ENCODE assay signal across 27 cellular contexts in genomic region chr5:61186634-61187033, GRCh38.
"Had no signal": no experiment of that assay in that cellular context is flagged by ENCODE, and none has a peak within 500 bp of the region (broad histone marks: within the 10 kb centered on the region; RNA-seq: fewer than 3 reads in every experiment).

No MANE protein-coding gene starts in this region.

- H3K4me3 ChIP-seq: adrenal gland, breast epithelium, MG63, SJSA1 had no signal

- H3K27ac ChIP-seq: adrenal gland, breast epithelium, KMS-11, RWPE1, SJSA1 had no signal

- H3K27me3 ChIP-seq: adrenal gland, breast epithelium, MG63, SJSA1 had no signal

- ATAC-seq: activated CD8-positive, alpha-beta T cell treated with anti-CD3 and anti-CD28 coated beads, Interleukin-2, amount 10 ng/mL, durations not matched to agents 7 days and 5 days; Panc1; SK-N-SH treated with all-trans-retinoic acid at 6 μM for 48 hours; WTC11 had no signal

- H3K9me3 ChIP-seq: adrenal gland, breast epithelium, MG63, SJSA1 had no signal

- DNase-seq: activated CD4-positive, alpha-beta T cell treated with anti-CD3 and anti-CD28 coated beads for 48 hours; activated CD4-positive, alpha-beta T cell treated with anti-CD3 and anti-CD28 coated beads, Interleukin-2, amount 50 U/mL, for 4 hours; activated CD4-positive, CD25-positive, alpha-beta regulatory T cell treated with anti-CD3 and anti-CD28 coated beads, Interleukin-2, amount 50 U/mL, for 72 hours; activated CD8-positive, alpha-beta memory T cell treated with anti-CD3 and anti-CD28 coated beads, Interleukin-2, amount 50 U/mL, for 48 hours; activated CD8-positive, alpha-beta T cell treated with anti-CD3 and anti-CD28 coated beads, Interleukin-2, amount 10 ng/mL, durations not matched to agents 7 days and 5 days; activated naive CD4-positive, alpha-beta T cell treated with anti-CD3 and anti-CD28 coated beads, Interleukin-2, amount 50 U/mL, for 16 hours; activated naive CD8-positive, alpha-beta T cell treated with anti-CD3 and anti-CD28 coated beads, Interleukin-2, amount 10 ng/mL, durations not matched to agents 7 days and 5 days; activated T-cell treated with anti-CD3 and anti-CD28 coated beads, Interleukin-2, amount 50 U/mL, for 1 hour; adrenal gland; anterior cingulate cortex; central memory CD4-positive, alpha-beta T cell; MG63; NCI-H1105; NCI-H1436; NCI-H187; NCI-H345; NCI-H510A; NCI-H526 treated with DMSO at 0.1 percent for 48 hours; NCI-H82; SHP77 had no signal

- H3K4me1 ChIP-seq: adrenal gland, breast epithelium had no signal

- H3K36me3 ChIP-seq: adrenal gland, breast epithelium, MG63, SJSA1 had no signal
